ENCODE assay signal across 20 cellular contexts in genomic region chr1:22417466-22417865, GRCh38. TPM values are rescaled to one million over a fixed set of nuclear protein-coding genes. Genes with fewer than 3 reads are reported as not detected.
A peak's percentile ranks its signal among the peaks of the same experiment; 100 is the strongest.
DNase-seq lines count a peak whose midpoint lies in the region; ATAC-seq lines count a peak whose summit lies in the region.
"Had no signal": no experiment of that assay in that cellular context is flagged by ENCODE, and none has a peak within 500 bp of the region (broad histone marks: within the 10 kb centered on the region; RNA-seq: fewer than 3 reads in every experiment).

No MANE protein-coding gene starts in this region.

- H3K4me3 Mint-ChIP-seq in activated naive CD4-positive, alpha-beta T cell treated with anti-CD3 and anti-CD28 coated beads, Interleukin-2, amount 50 U/mL, for 24 hours, result no peak overlapping the region
- H3K4me3 Mint-ChIP-seq in T-helper 17 cell, result peak overlapping the region; percentile 57
- H3K4me3 Mint-ChIP-seq in stimulated activated effector memory CD8-positive, alpha-beta T cell treated with anti-CD3 and anti-CD28 coated beads, Interleukin-12 subunit alpha, Interleukin-12 subunit beta, amount 100 ng/mL, for 72 hours, result no peak overlapping the region
- H3K4me3 Mint-ChIP-seq: CD14-positive monocyte; CD4-positive, alpha-beta T cell; CD8-positive, alpha-beta memory T cell had no signal

- peaks cover 22% of the 10 kb centered on the region for H3K27me3 Mint-ChIP-seq in activated naive CD4-positive, alpha-beta T cell treated with anti-CD3 and anti-CD28 coated beads, Interleukin-2, amount 50 U/mL, for 24 hours
- H3K27me3 Mint-ChIP-seq in T-helper 17 cell, result peaks cover 59% of the 10 kb centered on the region

- H3K27ac Mint-ChIP-seq in activated naive CD4-positive, alpha-beta T cell treated with anti-CD3 and anti-CD28 coated beads, Interleukin-2, amount 50 U/mL, for 24 hours, result peak overlapping the region; percentile 59
- H3K27ac Mint-ChIP-seq in T-helper 17 cell, result no peak overlapping the region
- H3K27ac Mint-ChIP-seq in stimulated activated effector memory CD8-positive, alpha-beta T cell treated with anti-CD3 and anti-CD28 coated beads, Interleukin-12 subunit alpha, Interleukin-12 subunit beta, amount 100 ng/mL, for 72 hours, result no peak overlapping the region
- H3K27ac Mint-ChIP-seq: CD4-positive, alpha-beta T cell; CD8-positive, alpha-beta memory T cell had no signal

- no peaks in the 10 kb centered on the region for H3K9me3 ChIP-seq in T-helper 17 cell (ENCODE audit: control insufficient read depth, low read length, poor library complexity, severe bottlenecking)
- H3K9me3 ChIP-seq: A549; BE2C; BLaER1 treated with 17β-estradiol and CSF1 and Interleukin-3, amounts not matched to agents 10 nM and 100 nM; HAP-1 had no signal

- ATAC-seq in T-helper 17 cell, result no peak
- no peak for ATAC-seq in HG03139 (IDR thresholded peaks at IDR 0.05; ENCODE audit: unreplicated experiment)
- ATAC-seq in stimulated activated effector memory CD8-positive, alpha-beta T cell treated with anti-CD3 and anti-CD28 coated beads, Interleukin-12 subunit alpha, Interleukin-12 subunit beta, amount 100 ng/mL, for 72 hours, result no peak

- no peaks in the 10 kb centered on the region for H3K36me3 Mint-ChIP-seq in activated naive CD4-positive, alpha-beta T cell treated with anti-CD3 and anti-CD28 coated beads, Interleukin-2, amount 50 U/mL, for 24 hours
- peaks cover 2% of the 10 kb centered on the region for H3K36me3 Mint-ChIP-seq in T-helper 17 cell (ENCODE audit: low read depth)
- no peaks in the 10 kb centered on the region for H3K36me3 Mint-ChIP-seq in stimulated activated effector memory CD8-positive, alpha-beta T cell treated with anti-CD3 and anti-CD28 coated beads, Interleukin-12 subunit alpha, Interleukin-12 subunit beta, amount 100 ng/mL, for 72 hours
- H3K36me3 Mint-ChIP-seq: CD14-positive monocyte; CD8-positive, alpha-beta memory T cell had no signal

- no peaks in the 10 kb centered on the region for H3K9me3 Mint-ChIP-seq in activated naive CD4-positive, alpha-beta T cell treated with anti-CD3 and anti-CD28 coated beads, Interleukin-2, amount 50 U/mL, for 24 hours
- no peaks in the 10 kb centered on the region for H3K9me3 Mint-ChIP-seq in stimulated activated effector memory CD8-positive, alpha-beta T cell treated with anti-CD3 and anti-CD28 coated beads, Interleukin-12 subunit alpha, Interleukin-12 subunit beta, amount 100 ng/mL, for 72 hours
- H3K9me3 Mint-ChIP-seq: CD14-positive monocyte; CD4-positive, alpha-beta T cell; CD8-positive, alpha-beta memory T cell; HFFc6 had no signal

- peaks cover 4% of the 10 kb centered on the region for H3K4me1 Mint-ChIP-seq in activated naive CD4-positive, alpha-beta T cell treated with anti-CD3 and anti-CD28 coated beads, Interleukin-2, amount 50 U/mL, for 24 hours
- peaks cover 5% of the 10 kb centered on the region for H3K4me1 Mint-ChIP-seq in T-helper 17 cell
- H3K4me1 Mint-ChIP-seq in stimulated activated effector memory CD8-positive, alpha-beta T cell treated with anti-CD3 and anti-CD28 coated beads, Interleukin-12 subunit alpha, Interleukin-12 subunit beta, amount 100 ng/mL, for 72 hours, result no peaks in the 10 kb centered on the region

- DNase-seq in activated naive CD4-positive, alpha-beta T cell (lab: John Stamatoyannopoulos, UW), result no peak
- DNase-seq in T-helper 17 cell, result no peak
- peak; percentile 60 for DNase-seq in mesenteric fat pad (ENCODE audit: low spot score)
- no peak for DNase-seq in stimulated activated effector memory CD8-positive, alpha-beta T cell treated with anti-CD3 and anti-CD28 coated beads, Interleukin-12 subunit alpha, Interleukin-12 subunit beta, amount 100 ng/mL, for 72 hours (ENCODE audit: low spot score in 2 of 2)
- DNase-seq: 8988T; AML-193; BE2C; CD4-positive, alpha-beta T cell; CD8-positive, alpha-beta memory T cell; DMS53; DMS79 treated with DMSO at 0.1 percent for 48 hours; GF-D8; GOT3; HFFc6 had no signal

RNA-seq across cellular contexts. Expression of gene ZBTB40, which starts 34.2 kb away (rescaled TPM):
- total RNA-seq in T-helper 17 cell (10 to 100 TPM; 26.8 to 34.5 TPM), mesenteric fat pad (17.4 TPM)
